ENCODE assay signal across 9 cellular contexts in genomic region chr15:101200181-101200580, GRCh38. TPM values are rescaled to one million over a fixed set of nuclear protein-coding genes. Genes with fewer than 3 reads are reported as not detected.
DNase-seq lines count a peak whose midpoint lies in the region; ATAC-seq and TF ChIP-seq lines count a peak whose summit lies in the region.
"Had no signal": no experiment of that assay in that cellular context is flagged by ENCODE, and none has a peak within 500 bp of the region (broad histone marks: within the 10 kb centered on the region; RNA-seq: fewer than 3 reads in every experiment).

No MANE protein-coding gene starts in this region.

- H3K27ac ChIP-seq in GM23248 (peak overlapping the region; percentile 94), RWPE2 (ENCODE audit: poor library complexity, severe bottlenecking) (peak overlapping the region; percentile 78), esophagus muscularis mucosa (replicated peaks in 1 of 4) (peak overlapping the region; percentile 24 to 68 (median 64)), smooth muscle cell (ENCODE audit: low read depth) (peak overlapping the region; percentile 98)

- in situ Hi-C loops in GM23248 (cut with MboI): no loop called here

- intact Hi-C loops in esophagus muscularis mucosa (cut with DNase I): loop anchor here (5.0 kb wide), 1 partner anchor 47 kb away; no protein-coding TSS in a partner anchor

- H4K20me1 ChIP-seq in GM23248 (ENCODE audit: insufficient read depth) (no peaks in the 10 kb centered on the region), smooth muscle cell (ENCODE audit: low read depth) (peaks cover 49% of the 10 kb centered on the region)

- H3K9me3 ChIP-seq in GM23248 (ENCODE audit: low read depth) (no peaks in the 10 kb centered on the region), RWPE2 (ENCODE audit: severe bottlenecking) (no peaks in the 10 kb centered on the region), esophagus muscularis mucosa (no peaks in the 10 kb centered on the region), smooth muscle cell (replicated peaks; ENCODE audit: low read depth) (no peaks in the 10 kb centered on the region)

- H2AFZ ChIP-seq in GM23248 (no peak overlapping the region), smooth muscle cell (ENCODE audit: low read depth) (no peak overlapping the region)

- peaks cover 73% of the 10 kb centered on the region for H3F3A ChIP-seq in GM23248 (ENCODE audit: insufficient read depth)
- peaks cover 35% of the 10 kb centered on the region for H3F3A ChIP-seq in smooth muscle cell (ENCODE audit: low read depth)

- DNase-seq in GM23248: no peak
- no peak for DNase-seq in RWPE2 (ENCODE audit: low spot score)
- DNase-seq in esophagus muscularis mucosa (ENCODE audit: extremely low spot score): no peak
- no peak for DNase-seq in smooth muscle cell (lab: John Stamatoyannopoulos, UW; ENCODE audit: unreplicated experiment)
- DNase-seq in NCI-H2029 treated with DMSO at 0.1 percent for 48 hours (lab: John Stamatoyannopoulos, UW): no peak
- no peak for DNase-seq in H7
- no peak for DNase-seq in HuH-7 (ENCODE audit: low spot score)
- DNase-seq: GOT3, NCI-H510A had no signal

- H3K36me3 ChIP-seq in GM23248 (ENCODE audit: low read depth) (no peaks in the 10 kb centered on the region), RWPE2 (ENCODE audit: low read depth) (no peaks in the 10 kb centered on the region), esophagus muscularis mucosa (no peaks in the 10 kb centered on the region), smooth muscle cell (ENCODE audit: low read depth) (no peaks in the 10 kb centered on the region), H7 (replicated peaks; ENCODE audit: control insufficient read depth, insufficient read depth, low read length) (no peaks in the 10 kb centered on the region; the same call in 1 of the 2 replicates)

- H3K9me2 ChIP-seq in GM23248 (ENCODE audit: insufficient read depth): no peaks in the 10 kb centered on the region

- TF ChIP-seq EP300 in esophagus muscularis mucosa (IDR thresholded peaks at IDR 0.05): no peak

- H3K79me2 ChIP-seq in GM23248 (ENCODE audit: insufficient read depth) (peaks cover 80% of the 10 kb centered on the region), smooth muscle cell (ENCODE audit: low read depth) (peaks cover 80% of the 10 kb centered on the region)

- WGBS in GM23248 (ENCODE audit: low coverage in 1 of 2, low lambda C conversion rate in 2 of 2, missing lambda C conversion rate in 2 of 2), 2 experiments: 16 to 18% methylated on average over 9 of the region's 9 CpGs
- WGBS in esophagus muscularis mucosa: 79% methylated on average over 9 of the region's 9 CpGs
- WGBS in smooth muscle cell (ENCODE audit: low lambda C conversion rate): 71% methylated on average over 9 of the region's 9 CpGs

- peak overlapping the region; percentile 78 for H3K9ac ChIP-seq in GM23248
- peak overlapping the region; percentile 60 for H3K9ac ChIP-seq in smooth muscle cell (ENCODE audit: low read depth)

- H3K4me3 ChIP-seq in GM23248: peak overlapping the region; percentile 52
- H3K4me3 ChIP-seq in RWPE2 (ENCODE audit: severe bottlenecking): no peak overlapping the region
- H3K4me3 ChIP-seq in esophagus muscularis mucosa: no peak overlapping the region
- H3K4me3 ChIP-seq in smooth muscle cell: no peak overlapping the region
- no peak overlapping the region for H3K4me3 ChIP-seq in H7 (ENCODE audit: insufficient read depth, low read depth, low read length)

- TF ChIP-seq POLR2A in esophagus muscularis mucosa (IDR thresholded peaks at IDR 0.05; ENCODE audit: low read depth): no peak

- H3K27me3 ChIP-seq in GM23248 (replicated peaks; ENCODE audit: insufficient read depth) (no peaks in the 10 kb centered on the region), RWPE2 (ENCODE audit: insufficient read depth, poor library complexity, severe bottlenecking) (no peaks in the 10 kb centered on the region), esophagus muscularis mucosa (no peaks in the 10 kb centered on the region), smooth muscle cell (ENCODE audit: low read depth) (no peaks in the 10 kb centered on the region), H7 (ENCODE audit: control insufficient read depth, insufficient read depth, low read length) (no peaks in the 10 kb centered on the region)

- no peak for TF ChIP-seq CTCF in RWPE2 (IDR thresholded peaks at IDR 0.05; ENCODE audit: poor library complexity, severe bottlenecking)
- no peak for TF ChIP-seq CTCF in esophagus muscularis mucosa (IDR thresholded peaks at IDR 0.05)
- no peak for TF ChIP-seq CTCF in smooth muscle cell (IDR thresholded peaks at IDR 0.05; ENCODE audit: borderline replicate concordance, insufficient read depth, poor library complexity, severe bottlenecking)

- H3K4me2 ChIP-seq in GM23248 (ENCODE audit: unreplicated experiment) (peak overlapping the region; percentile 77), smooth muscle cell (peak overlapping the region; percentile 70)

- ATAC-seq in RWPE2 (ENCODE audit: low read depth): no peak

- H3K4me1 ChIP-seq in GM23248 (ENCODE audit: insufficient read depth): peaks cover 51% of the 10 kb centered on the region
- peaks cover 41% of the 10 kb centered on the region for H3K4me1 ChIP-seq in RWPE2 (ENCODE audit: insufficient read depth, poor library complexity, severe bottlenecking)
- H3K4me1 ChIP-seq in esophagus muscularis mucosa: peaks cover 23 to 72% (median 53%) of the 10 kb centered on the region in 4 donors
- H3K4me1 ChIP-seq in smooth muscle cell (ENCODE audit: low read depth): peaks cover 45% of the 10 kb centered on the region

RNA-seq across cellular contexts. Expression of gene CHSY1, which starts 51.7 kb away (rescaled TPM):
- total RNA-seq in GM23248 (2014; rRNA removed; shearing (Covaris generic)): 29.8 and 31.3 TPM in 2 replicates
- polyA plus RNA-seq in GM23248 (2016; fragmentation: Nextera tagmentation; extraction: Ambion mirVana) (4.8 and 5.2 TPM in 2 replicates), smooth muscle cell (71.8 and 106 TPM in 2 replicates)
- total RNA-seq in esophagus muscularis mucosa (10 to 100 TPM; 13.3 to 31.6 (median 19.6) TPM), smooth muscle cell (123 and 155 TPM in 2 replicates)
- total RNA-seq in H7 (2014; rRNA removed; shearing (Covaris generic)): 45.8 and 64.9 TPM in 2 replicates
